Comparison of ENCODE assay signal across 19 cellular contexts in the genomic region with DNA sequence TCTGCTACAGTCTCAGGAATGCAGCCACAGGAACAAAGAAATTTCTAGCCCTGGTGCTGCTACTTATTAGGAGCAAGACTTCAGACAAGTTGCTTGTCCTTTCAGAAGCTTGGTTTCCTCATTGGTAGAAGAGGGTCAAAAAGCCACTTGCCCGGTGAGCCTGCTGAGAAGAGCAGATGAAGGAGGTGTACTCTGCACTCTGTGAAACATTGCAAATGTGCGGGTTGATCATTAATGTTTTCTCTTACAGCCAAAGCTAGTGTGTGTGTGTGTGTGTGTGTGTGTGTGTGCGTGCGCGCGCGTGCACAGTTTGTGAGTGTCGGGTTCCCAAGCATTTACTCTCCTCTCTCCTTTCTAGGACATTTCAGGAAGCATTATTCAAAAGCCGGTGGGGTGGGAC.
DNase-seq lines count a peak whose midpoint lies in the region; ATAC-seq, FAIRE-seq and TF ChIP-seq lines count a peak whose summit lies in the region.
"Had no signal": no experiment of that assay in that cellular context is flagged by ENCODE, and none has a peak within 500 bp of the region (broad histone marks: within the 10 kb centered on the region; RNA-seq: fewer than 3 reads in every experiment).

No MANE protein-coding gene starts in this region.

- no peaks in the 10 kb centered on the region for H3K9me3 Mint-ChIP-seq in T-helper 2 cell treated with Interferon-gamma antibody and Interleukin-4, amounts not matched to agents 5 μg/mL and 100 μg/mL, for 36 hours
- H3K9me3 Mint-ChIP-seq: HFFc6; mesothelial cell of epicardium; stimulated activated memory B cell treated with anti-CD40 and anti-IgM and Interleukin-4, amounts not matched to agents 10 μg/mL and 1 μg/mL and 100 μg/mL, for 72 hours; WTC11 had no signal

- in situ Hi-C loops in K562 (cut with MboI): no loop called here
- in situ Hi-C loops in gastrocnemius medialis (cut with MboI; ENCODE audit: low sequenced_read_pairs in 4 of 4): no loop called here

- no peaks in the 10 kb centered on the region for H3K9me1 ChIP-seq in K562 (ENCODE audit: control insufficient read depth, insufficient read depth, low read length)

- intact Hi-C loops in K562 (cut with micrococcal nuclease) (no loop called here), gastrocnemius medialis (cut with DNase I; ENCODE audit: low total_unique reads) (no loop called here), spleen (cut with DNase I; ENCODE audit: low total_unique reads) (no loop called here)

- TF ChIP-seq EP300 in K562 (IDR thresholded peaks at IDR 0.05; ENCODE audit: low read length): no peak

- H3K4me1 Mint-ChIP-seq in T-helper 2 cell treated with Interferon-gamma antibody and Interleukin-4, amounts not matched to agents 5 μg/mL and 100 μg/mL, for 36 hours (ENCODE audit: low read depth): peaks cover 49% of the 10 kb centered on the region

- TF ChIP-seq CTCF in K562 (IDR thresholded peaks at IDR 0.05 in 2 of 3, conservative IDR thresholded peaks at IDR 0.05 in 1 of 3; ENCODE audit: insufficient read depth in 2 of 3, low read depth in 1 of 3, low read length in 3 of 3) (no peak), liver (IDR thresholded peaks at IDR 0.05; ENCODE audit: low read depth, low read length, missing input control) (no peak), gastrocnemius medialis (IDR thresholded peaks at IDR 0.05 in 4 of 5, conservative IDR thresholded peaks at IDR 0.05 in 1 of 5) (no peak), spleen (IDR thresholded peaks at IDR 0.05 in 8 of 11, conservative IDR thresholded peaks at IDR 0.05 in 3 of 11) (no peak)

- 82% methylated on average over 8 of the region's 9 CpGs for WGBS in K562 (ENCODE audit: insufficient coverage, low coverage, missing lambda C conversion rate)
- 33% methylated on average over 9 of the region's 9 CpGs for WGBS in liver
- 77 to 94% (median 92%) methylated on average over 9 of the region's 9 CpGs for WGBS in spleen, 5 donors

- H3K79me2 ChIP-seq in K562 (ENCODE audit: control insufficient read depth, insufficient read depth, low read length): no peaks in the 10 kb centered on the region

- H3K4me2 ChIP-seq in K562 (ENCODE audit: insufficient read depth, low read length): no peak overlapping the region
- H3K4me2 ChIP-seq: A549 had no signal

- peaks cover 6 to 28% of the 10 kb centered on the region in 2 experiments; a peak in 4 of 5 replicates for H3K4me1 ChIP-seq in K562 (replicated peaks in 1 of 2; ENCODE audit: control insufficient read depth in 2 of 2, insufficient read depth in 2 of 2, low read length in 2 of 2)
- peaks cover 7 to 34% (median 26%) of the 10 kb centered on the region in 4 donors for H3K4me1 ChIP-seq in liver (ENCODE audit: control insufficient read depth in 4 of 4, insufficient read depth in 4 of 4, low read length in 3 of 4)
- H3K4me1 ChIP-seq in gastrocnemius medialis: peaks cover 93 to 95% of the 10 kb centered on the region in 2 donors
- peaks cover 0 to 41% (median 13%) of the 10 kb centered on the region in 6 donors for H3K4me1 ChIP-seq in spleen
- H3K4me1 ChIP-seq: A549 had no signal

- no peak for DNase-seq in T-helper 2 cell treated with Interferon-gamma antibody and Interleukin-4, amounts not matched to agents 5 μg/mL and 100 μg/mL, for 36 hours (ENCODE audit: low spot score)
- no peak for DNase-seq in T-helper 2 cell
- DNase-seq in K562 (ENCODE audit: extremely low read depth in 1 of 4, low spot score in 3 of 4): no peak
- DNase-seq in gastrocnemius medialis: no peak
- DNase-seq in NCI-H146 (lab: John Stamatoyannopoulos, UW): no peak
- no peak for DNase-seq in NCI-H1930 (lab: John Stamatoyannopoulos, UW)
- DNase-seq in spleen: no peak
- DNase-seq: activated effector memory CD4-positive, alpha-beta T cell treated with Interleukin-2 at 50 U/mL for 16 hours; EL; HFFc6; NCI-H1092; RPMI8226 had no signal

- peaks cover 16% of the 10 kb centered on the region for H3K27me3 Mint-ChIP-seq in T-helper 2 cell treated with Interferon-gamma antibody and Interleukin-4, amounts not matched to agents 5 μg/mL and 100 μg/mL, for 36 hours (ENCODE audit: low read depth)
- H3K27me3 Mint-ChIP-seq: stimulated activated memory B cell treated with anti-CD40 and anti-IgM and Interleukin-4, amounts not matched to agents 10 μg/mL and 1 μg/mL and 100 μg/mL, for 72 hours had no signal

- H3K36me3 Mint-ChIP-seq in T-helper 2 cell treated with Interferon-gamma antibody and Interleukin-4, amounts not matched to agents 5 μg/mL and 100 μg/mL, for 36 hours (ENCODE audit: low read depth): peaks cover 8% of the 10 kb centered on the region
- H3K36me3 Mint-ChIP-seq: mesothelial cell of epicardium; stimulated activated memory B cell treated with anti-CD40 and anti-IgM and Interleukin-4, amounts not matched to agents 10 μg/mL and 1 μg/mL and 100 μg/mL, for 72 hours; WTC11 had no signal

- no peaks in the 10 kb centered on the region for H4K20me1 ChIP-seq in K562 (replicated peaks; ENCODE audit: control insufficient read depth, insufficient read depth, low read length)

- H3K27me3 ChIP-seq in K562 (ENCODE audit: control insufficient read depth in 2 of 2, insufficient read depth in 2 of 2, low read length in 2 of 2) (no peaks in the 10 kb centered on the region), liver (ENCODE audit: control insufficient read depth in 4 of 4, insufficient read depth in 4 of 4, low read length in 3 of 4) (no peaks in the 10 kb centered on the region), gastrocnemius medialis (no peaks in the 10 kb centered on the region), spleen (replicated peaks in 1 of 7) (no peaks in the 10 kb centered on the region)
- H3K27me3 ChIP-seq: upper lobe of left lung had no signal

- no peak for TF ChIP-seq RAD21 in K562 (CRISPR knock-in tag; conservative IDR thresholded peaks at IDR 0.05 in 1 of 2, IDR thresholded peaks at IDR 0.05 in 1 of 2)
- peak; percentile 50 to 69 for TF ChIP-seq RAD21 in liver (IDR thresholded peaks at IDR 0.05)

- peak overlapping the region; percentile 52; the same call in 1 of the 2 replicates for H2AFZ ChIP-seq in K562 (ENCODE audit: low read depth, low read length)

- ATAC-seq in K562 (no peak), gastrocnemius medialis (no peak)
- ATAC-seq: A549; stimulated activated memory B cell treated with anti-CD40 and anti-IgM and Interleukin-4, amounts not matched to agents 10 μg/mL and 1 μg/mL and 100 μg/mL, for 72 hours; WTC11 had no signal

- no peaks in the 10 kb centered on the region for H3K9me3 ChIP-seq in K562 (replicated peaks; ENCODE audit: control insufficient read depth, insufficient read depth, low read depth, low read length)
- no peaks in the 10 kb centered on the region for H3K9me3 ChIP-seq in liver (ENCODE audit: control insufficient read depth in 4 of 4, low read length in 3 of 4)
- no peaks in the 10 kb centered on the region for H3K9me3 ChIP-seq in gastrocnemius medialis
- no peaks in the 10 kb centered on the region for H3K9me3 ChIP-seq in spleen
- H3K9me3 ChIP-seq: A549, upper lobe of left lung had no signal

- H3K4me3 ChIP-seq in K562 (no peak overlapping the region), liver (ENCODE audit: low read depth in 1 of 3, low read length in 3 of 3) (no peak overlapping the region), gastrocnemius medialis (no peak overlapping the region), spleen (no peak overlapping the region)
- H3K4me3 ChIP-seq: A549, upper lobe of left lung had no signal

- FAIRE-seq in K562 (lab: Jason Lieb, UNC): no peak
- FAIRE-seq: A549, colon had no signal

- peak overlapping the region; percentile 56 for H3K27ac Mint-ChIP-seq in T-helper 2 cell treated with Interferon-gamma antibody and Interleukin-4, amounts not matched to agents 5 μg/mL and 100 μg/mL, for 36 hours
- H3K27ac Mint-ChIP-seq: HFFc6; mesothelial cell of epicardium; stimulated activated memory B cell treated with anti-CD40 and anti-IgM and Interleukin-4, amounts not matched to agents 10 μg/mL and 1 μg/mL and 100 μg/mL, for 72 hours; WTC11 had no signal

- H3K36me3 ChIP-seq in K562 (ENCODE audit: control insufficient read depth, insufficient read depth, low read length): no peaks in the 10 kb centered on the region
- peaks cover 2 to 8% (median 6%) of the 10 kb centered on the region in 4 donors for H3K36me3 ChIP-seq in liver (ENCODE audit: control insufficient read depth in 4 of 4, insufficient read depth in 3 of 4, low read depth in 1 of 4, low read length in 3 of 4)
- H3K36me3 ChIP-seq in gastrocnemius medialis: peaks cover 0 to 35% of the 10 kb centered on the region in 2 donors
- H3K36me3 ChIP-seq in spleen: peaks cover 0 to 62% (median 0%) of the 10 kb centered on the region in 6 donors

- no peak for TF ChIP-seq POLR2A in K562 (conservative IDR thresholded peaks at IDR 0.05)
- no peak for TF ChIP-seq POLR2A in gastrocnemius medialis (IDR thresholded peaks at IDR 0.05)
- no peak for TF ChIP-seq POLR2A in spleen (IDR thresholded peaks at IDR 0.05)

- no peak overlapping the region for H3K27ac ChIP-seq in K562 (ENCODE audit: extremely low read depth, low read depth, low read length)
- H3K27ac ChIP-seq in liver (ENCODE audit: low read depth in 1 of 2, low read length in 2 of 2): peak overlapping the region; percentile 26 to 56
- H3K27ac ChIP-seq in gastrocnemius medialis: peak overlapping the region; percentile 90 to 99 (median 96)
- H3K27ac ChIP-seq in spleen: no peak overlapping the region
- H3K27ac ChIP-seq: A549 had no signal

- no peak overlapping the region for H3K4me3 Mint-ChIP-seq in T-helper 2 cell treated with Interferon-gamma antibody and Interleukin-4, amounts not matched to agents 5 μg/mL and 100 μg/mL, for 36 hours
- H3K4me3 Mint-ChIP-seq: HFFc6; mesothelial cell of epicardium; stimulated activated memory B cell treated with anti-CD40 and anti-IgM and Interleukin-4, amounts not matched to agents 10 μg/mL and 1 μg/mL and 100 μg/mL, for 72 hours; WTC11 had no signal

- no peak overlapping the region for H3K9ac ChIP-seq in K562 (ENCODE audit: insufficient read depth in 1 of 2, low read depth in 2 of 2, low read length in 2 of 2)
- no peak overlapping the region for H3K9ac ChIP-seq in liver (ENCODE audit: low read depth in 1 of 2, low read length in 2 of 2)

- CTCF ChIA-PET in K562 (lab: Yijun Ruan, JAX; ENCODE audit: low intra/inter-chr PET ratio): no interaction called here

- BruUV-seq in K562 (replicated peaks; lab: Mats Ljungman, UMichigan): no TSS peak

- POLR2A ChIA-PET in K562 (lab: Yijun Ruan, JAX): interaction anchor here (0.6 to 1.5 kb wide), 3 partner anchors 17 to 1677 kb away, joined by 3 read pairs; no protein-coding TSS in a partner anchor

TF ChIP-seq in K562, 482 proteins besides CTCF, POLR2A, EP300 and RAD21 (continues in another document):
- TF ChIP-seq ZKSCAN3 (CRISPR knock-in tag; IDR thresholded peaks at IDR 0.05) (no peak), ZEB2 (IDR thresholded peaks at IDR 0.05) (no peak), MTF1 (CRISPR knock-in tag; IDR thresholded peaks at IDR 0.05; ENCODE audit: borderline replicate concordance) (no peak), CHCHD3 (CRISPR knock-in tag; IDR thresholded peaks at IDR 0.05) (no peak)

TF ChIP-seq in liver, 16 proteins besides CTCF, POLR2A, EP300 and RAD21 (continues in another document):
- peak; percentile 65 for TF ChIP-seq NR2F2 (IDR thresholded peaks at IDR 0.05)
- no peak for TF ChIP-seq GABPA (IDR thresholded peaks at IDR 0.05 in 1 of 2, conservative IDR thresholded peaks at IDR 0.05 in 1 of 2)
- TF ChIP-seq, protein P1, sequence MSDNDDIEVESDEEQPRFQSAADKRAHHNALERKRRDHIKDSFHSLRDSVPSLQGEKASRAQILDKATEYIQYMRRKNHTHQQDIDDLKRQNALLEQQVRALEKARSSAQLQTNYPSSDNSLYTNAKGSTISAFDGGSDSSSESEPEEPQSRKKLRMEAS (IDR thresholded peaks at IDR 0.05): no peak

Comparison
In these comparisons a context has a peak if more than half of its experiments do, and no peak if none do; other contexts are left out.
1. H3K27ac ChIP-seq: peak in liver (2 of 2) and gastrocnemius medialis (4 of 4); none in K562 (single experiment) and spleen (0 of 8).